In the genomic region with DNA sequence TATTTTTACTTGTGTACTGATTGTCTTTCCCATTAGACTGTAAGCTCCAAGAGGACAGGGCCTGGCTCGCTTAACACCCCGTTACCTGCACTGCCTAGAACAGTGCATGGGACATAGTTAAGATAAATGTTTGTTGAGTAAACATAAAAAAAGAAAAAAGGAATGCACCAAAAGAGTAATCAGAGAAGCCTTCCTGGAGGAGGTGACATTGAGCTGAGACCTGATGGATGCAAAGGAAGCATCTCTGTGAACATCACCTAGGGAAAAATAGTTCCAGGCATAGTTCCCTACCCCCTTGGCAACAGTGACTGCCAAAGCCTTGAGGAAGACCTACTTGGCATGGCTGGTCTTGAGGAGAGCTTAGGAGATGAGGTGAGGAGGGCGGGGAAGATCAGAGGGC, we compare ENCODE assay signal across 24 cellular contexts. TPM values are rescaled to one million over a fixed set of nuclear protein-coding genes. Genes with fewer than 3 reads are reported as not detected.
DNase-seq lines count a peak whose midpoint lies in the region; ATAC-seq, FAIRE-seq and TF ChIP-seq lines count a peak whose summit lies in the region.
"Had no signal": no experiment of that assay in that cellular context is flagged by ENCODE, and none has a peak within 500 bp of the region (broad histone marks: within the 10 kb centered on the region; RNA-seq: fewer than 3 reads in every experiment).

No MANE protein-coding gene starts in this region.

- TF ChIP-seq POLR2A in HepG2 (IDR thresholded peaks at IDR 0.05; ENCODE audit: insufficient read depth in 1 of 2, low read depth in 2 of 2, low read length in 2 of 2) (no peak), right lobe of liver (IDR thresholded peaks at IDR 0.05) (no peak), H1 (IDR thresholded peaks at IDR 0.05; ENCODE audit: control extremely low read depth in 1 of 2, low read depth in 2 of 2, low read length in 2 of 2) (no peak), ovary (IDR thresholded peaks at IDR 0.05) (no peak)

- H3K36me3 Mint-ChIP-seq in IgD-negative memory B cell (peaks cover 2% of the 10 kb centered on the region), type B pancreatic cell (no peaks in the 10 kb centered on the region)
- H3K36me3 Mint-ChIP-seq: naive thymus-derived CD4-positive, alpha-beta T cell had no signal

- H2BK120ac ChIP-seq in H1 (replicated peaks; ENCODE audit: low read depth, low read length) = no peak overlapping the region

- H3K79me1 ChIP-seq in H1 (ENCODE audit: low read depth, low read length) = no peaks in the 10 kb centered on the region; the same call in 1 of the 2 replicates

- 0 out of 2 replicates have a peak overlapping the region, but pooled peaks have one; percentile 24 for H2AK5ac ChIP-seq in H1 (ENCODE audit: low read depth, low read length)

- H3K9ac ChIP-seq in HepG2 (ENCODE audit: insufficient read depth, low read depth, low read length) = no peak overlapping the region
- H3K9ac ChIP-seq in H1 (replicated peaks in 1 of 4; ENCODE audit: extremely low read depth in 1 of 4, low read depth in 3 of 4, low read length in 3 of 4) = no peak overlapping the region
- H3K9ac ChIP-seq: parathyroid adenoma had no signal

- BruUV-seq in HepG2 (replicated peaks; lab: Mats Ljungman, UMichigan) = no TSS peak

- no peaks in the 10 kb centered on the region for H3K36me3 ChIP-seq in HepG2 (replicated peaks in 1 of 2; ENCODE audit: control insufficient read depth in 1 of 2, insufficient read depth in 2 of 2, low read length in 2 of 2)
- no peaks in the 10 kb centered on the region for H3K36me3 ChIP-seq in right lobe of liver
- H3K36me3 ChIP-seq in H1 (ENCODE audit: control insufficient read depth in 2 of 4, insufficient read depth in 4 of 4, low read length in 3 of 4) = no peaks in the 10 kb centered on the region
- H3K36me3 ChIP-seq in psoas muscle (ENCODE audit: insufficient read depth in 1 of 2, low read depth in 1 of 2) = no peaks in the 10 kb centered on the region
- no peaks in the 10 kb centered on the region for H3K36me3 ChIP-seq in ovary
- H3K36me3 ChIP-seq: BLaER1 treated with 17β-estradiol and CSF1 and Interleukin-3, amounts not matched to agents 10 nM and 100 nM; left lung; spleen; upper lobe of right lung had no signal

- DNase-seq in HepG2 (ENCODE audit: low spot score) = no peak
- DNase-seq in right lobe of liver = no peak
- DNase-seq in H1 (ENCODE audit: low read depth in 1 of 2, low spot score in 2 of 2) = no peak
- DNase-seq in type B pancreatic cell (ENCODE audit: extremely low spot score, unreplicated experiment) = no peak
- no peak for DNase-seq in psoas muscle
- DNase-seq in ovary = no peak
- DNase-seq: activated B cell treated with CpG ODN at 0.5 μM for 24 hours; activated CD4-positive, alpha-beta memory T cell treated with anti-CD3 and anti-CD28 coated beads, Interleukin-2, amount 10 ng/mL, durations not matched to agents 7 days and 5 days; activated effector memory CD4-positive, alpha-beta T cell treated with anti-CD3 and anti-CD28 coated beads, Interleukin-2, amount 50 U/mL, for 16 hours; amniotic stem cell; EL; HFFc6; Kasumi-1; left lung; naive thymus-derived CD4-positive, alpha-beta T cell; NCI-H1694; NCI-H524; right cardiac atrium; spleen; upper lobe of right lung had no signal

- no peak overlapping the region for H3K4me3 ChIP-seq in HepG2 (replicated peaks in 1 of 3; ENCODE audit: insufficient read depth in 1 of 3, low read depth in 2 of 3, low read length in 3 of 3)
- H3K4me3 ChIP-seq in right lobe of liver = no peak overlapping the region
- no peak overlapping the region for H3K4me3 ChIP-seq in H1 (ENCODE audit: extremely low read depth in 1 of 4, insufficient read depth in 2 of 4, low read depth in 3 of 4, low read length in 4 of 4)
- no peak overlapping the region for H3K4me3 ChIP-seq in psoas muscle
- H3K4me3 ChIP-seq in ovary = no peak overlapping the region

- no peak overlapping the region for H2BK20ac ChIP-seq in H1 (ENCODE audit: low read length)

- no peak overlapping the region for H3K27ac ChIP-seq in HepG2 (ENCODE audit: extremely low read length, insufficient read depth, low read length)
- H3K27ac ChIP-seq in right lobe of liver = no peak overlapping the region
- H3K27ac ChIP-seq in H1 (ENCODE audit: low read depth, low read length) = no peak overlapping the region
- H3K27ac ChIP-seq in psoas muscle = no peak overlapping the region
- no peak overlapping the region for H3K27ac ChIP-seq in ovary
- H3K27ac ChIP-seq: parathyroid adenoma had no signal

- H3K18ac ChIP-seq in H1 (ENCODE audit: extremely low read depth, low read length) = no peak overlapping the region; the same call in 1 of the 2 replicates

- 62% methylated on average over 3 of the region's 3 CpGs for WGBS in HepG2 (ENCODE audit: low lambda C conversion rate)
- WGBS in right lobe of liver (ENCODE audit: insufficient coverage, low coverage, low lambda C conversion rate, missing lambda C conversion rate) = 89% methylated on average over 3 of the region's 3 CpGs
- 88% methylated on average over 3 of the region's 3 CpGs; no CpG with 5 or more reads in 1 of the 2 experiments for WGBS in H1 (ENCODE audit: extremely low coverage in 1 of 2, insufficient coverage in 1 of 2, insufficient read length in 1 of 2, insufficient replicate concordance in 2 of 2, low coverage in 1 of 2, low lambda C conversion rate in 2 of 2, missing lambda C conversion rate in 1 of 2), 2 experiments
- WGBS in psoas muscle, 3 donors = 97 to 99% (median 97%) methylated on average over 3 of the region's 3 CpGs
- 91 to 96% (median 94%) methylated on average over 3 of the region's 3 CpGs for WGBS in ovary, 3 donors

- H3K79me2 ChIP-seq in HepG2 (ENCODE audit: insufficient read depth, low read length) = no peaks in the 10 kb centered on the region
- no peaks in the 10 kb centered on the region for H3K79me2 ChIP-seq in H1 (ENCODE audit: control insufficient read depth in 1 of 2, insufficient read depth in 2 of 2, low read length in 2 of 2)
- H3K79me2 ChIP-seq: parathyroid adenoma had no signal

- CTCF ChIA-PET in HepG2 (lab: Yijun Ruan, JAX; ENCODE audit: low intra/inter-chr PET ratio, low total read pairs) = no interaction called here
- CTCF ChIA-PET in H1 (lab: Charles Lee; ENCODE audit: partially characterized antibody) = interaction anchor here (1.0 to 5.1 kb wide), 3 partner anchors 12 to 190 kb away, joined by 3 to 34 read pairs (median 4); no protein-coding TSS in a partner anchor

- peaks cover 0 to 1% (median 0%) of the 10 kb centered on the region in 3 donors for H3K9me3 Mint-ChIP-seq in IgD-negative memory B cell
- H3K9me3 Mint-ChIP-seq in type B pancreatic cell = no peaks in the 10 kb centered on the region
- H3K9me3 Mint-ChIP-seq: activated B cell treated with CpG ODN at 0.5 μM for 24 hours; activated CD4-positive, alpha-beta memory T cell treated with anti-CD3 and anti-CD28 coated beads, Interleukin-2, amount 10 ng/mL, durations not matched to agents 7 days and 5 days; HFFc6 had no signal

- H3K4me2 ChIP-seq in HepG2 (ENCODE audit: low read depth, low read length) (no peak overlapping the region), H1 (ENCODE audit: insufficient read depth in 1 of 2, low read depth in 2 of 2, low read length in 2 of 2) (peak overlapping the region in 1 of 2 experiments; percentile 61; a peak in 1 of 4 replicates)

- ATAC-seq in HepG2 (no peak), right lobe of liver (no peak), psoas muscle (no peak)

- H2AFZ ChIP-seq in HepG2 (ENCODE audit: low read length) (no peak overlapping the region), H1 (ENCODE audit: low read length) (no peak overlapping the region)

- no peak overlapping the region for H3K23ac ChIP-seq in H1 (ENCODE audit: insufficient read length)

- H3K9me3 ChIP-seq in HepG2 (ENCODE audit: low read length) (no peaks in the 10 kb centered on the region), right lobe of liver (no peaks in the 10 kb centered on the region), H1 (ENCODE audit: insufficient read depth in 2 of 2, low read depth in 1 of 2, low read length in 1 of 2) (no peaks in the 10 kb centered on the region), psoas muscle (no peaks in the 10 kb centered on the region), ovary (no peaks in the 10 kb centered on the region)
- H3K9me3 ChIP-seq: left lung, spleen, upper lobe of right lung had no signal

- H3K27me3 ChIP-seq in HepG2 (ENCODE audit: control insufficient read depth in 1 of 2, insufficient read depth in 2 of 2, low read length in 2 of 2) (peaks cover 20 to 87% of the 10 kb centered on the region in 2 experiments), right lobe of liver (no peaks in the 10 kb centered on the region), H1 (replicated peaks in 1 of 4; ENCODE audit: control insufficient read depth in 3 of 4, extremely low read depth in 1 of 4, insufficient read depth in 3 of 4, low read length in 3 of 4) (peaks cover 7 to 37% (median 30%) of the 10 kb centered on the region in 4 experiments), psoas muscle (ENCODE audit: insufficient read depth in 3 of 3, low read length in 2 of 3) (peaks cover 0 to 36% (median 12%) of the 10 kb centered on the region in 3 donors), ovary (no peaks in the 10 kb centered on the region)

- H3K4ac ChIP-seq in H1 (replicated peaks; ENCODE audit: insufficient read length, low read depth, low read length) = no peak overlapping the region

- H3K4me1 Mint-ChIP-seq in IgD-negative memory B cell (peaks cover 5 to 24% (median 14%) of the 10 kb centered on the region in 3 donors), type B pancreatic cell (ENCODE audit: unreplicated experiment) (peaks cover 9% of the 10 kb centered on the region)

- H2BK15ac ChIP-seq in H1 (ENCODE audit: low read length) = no peak overlapping the region

- H3K56ac ChIP-seq in H1 (replicated peaks; ENCODE audit: insufficient read length, low read depth, low read length) = no peak overlapping the region

- no peak overlapping the region for H4K8ac ChIP-seq in H1 (ENCODE audit: extremely low read depth, insufficient read depth, low read length)

- H3K27ac Mint-ChIP-seq in IgD-negative memory B cell (peak overlapping the region in 1 of 3 donors; percentile 28), type B pancreatic cell (no peak overlapping the region)
- H3K27ac Mint-ChIP-seq: activated B cell treated with CpG ODN at 0.5 μM for 24 hours; activated CD4-positive, alpha-beta memory T cell treated with anti-CD3 and anti-CD28 coated beads, Interleukin-2, amount 10 ng/mL, durations not matched to agents 7 days and 5 days; HFFc6; naive thymus-derived CD4-positive, alpha-beta T cell had no signal

- TF ChIP-seq EP300 in HepG2 (IDR thresholded peaks at IDR 0.05; ENCODE audit: low read depth in 2 of 2, low read length in 2 of 2) = no peak
- TF ChIP-seq EP300 in HepG2 (CRISPR knock-in tag; IDR thresholded peaks at IDR 0.05; ENCODE audit: borderline replicate concordance) = no peak
- no peak for TF ChIP-seq EP300 in H1 (IDR thresholded peaks at IDR 0.05; ENCODE audit: borderline replicate concordance in 1 of 2, low read depth in 2 of 2, low read length in 2 of 2)
- TF ChIP-seq EP300 in ovary (IDR thresholded peaks at IDR 0.05) = no peak

- intact Hi-C loops in HepG2 (cut with micrococcal nuclease; ENCODE audit: unreplicated experiment) = no loop called here
- intact Hi-C loops in right lobe of liver (cut with DNase I) = no loop called here
- intact Hi-C loops in psoas muscle (cut with DNase I) = no loop called here
- intact Hi-C loops in ovary (cut with DNase I) = no loop called here

- peak overlapping the region; percentile 50; the same call in 1 of the 2 replicates for H2BK12ac ChIP-seq in H1 (ENCODE audit: low read depth, low read length)

- H4K91ac ChIP-seq in H1 (replicated peaks; ENCODE audit: insufficient read length, low read length) = no peak overlapping the region

- H3K4me3 Mint-ChIP-seq in IgD-negative memory B cell = peak overlapping the region in 3 of 4 donors; percentile 48 to 85 (median 76)
- H3K4me3 Mint-ChIP-seq in type B pancreatic cell = peak overlapping the region; percentile 25
- H3K4me3 Mint-ChIP-seq: HFFc6 had no signal

- FAIRE-seq in HepG2 (lab: Jason Lieb, UNC) (no peak), H1 (lab: Jason Lieb, UNC) (no peak)
- FAIRE-seq: GM12891 had no signal

- H4K20me1 ChIP-seq in HepG2 (ENCODE audit: insufficient read depth, low read length) (no peaks in the 10 kb centered on the region), H1 (replicated peaks in 1 of 2; ENCODE audit: control insufficient read depth in 1 of 2, insufficient read depth in 2 of 2, low read length in 2 of 2) (peaks cover 0 to 2% of the 10 kb centered on the region in 2 experiments)
- H4K20me1 ChIP-seq: BLaER1 treated with 17β-estradiol and CSF1 and Interleukin-3, amounts not matched to agents 10 nM and 100 nM had no signal

- TF ChIP-seq RAD21 in HepG2 (CRISPR knock-in tag; IDR thresholded peaks at IDR 0.05) (no peak), H1 (IDR thresholded peaks at IDR 0.05 in 1 of 2, conservative IDR thresholded peaks at IDR 0.05 in 1 of 2; ENCODE audit: low read depth in 2 of 2, low read length in 2 of 2) (no peak)

- H2BK5ac ChIP-seq in H1 (ENCODE audit: low read depth, low read length) = no peak overlapping the region

- TF ChIP-seq CTCF in HepG2 (CRISPR knock-in tag; IDR thresholded peaks at IDR 0.05) = no peak
- TF ChIP-seq CTCF in right lobe of liver (IDR thresholded peaks at IDR 0.05) = no peak
- TF ChIP-seq CTCF in H1 (IDR thresholded peaks at IDR 0.05; ENCODE audit: control extremely low read depth in 1 of 3, insufficient read depth in 1 of 3, low read depth in 1 of 3, low read length in 3 of 3) = no peak
- no peak for TF ChIP-seq CTCF in type B pancreatic cell (conservative IDR thresholded peaks at IDR 0.05)
- TF ChIP-seq CTCF in psoas muscle (IDR thresholded peaks at IDR 0.05) = no peak
- no peak for TF ChIP-seq CTCF in ovary (IDR thresholded peaks at IDR 0.05)

- H4K5ac ChIP-seq in H1 (ENCODE audit: insufficient read length, low read depth, low read length) = no peak overlapping the region

- H3K23me2 ChIP-seq in H1 (ENCODE audit: low read depth, low read length) = peaks cover 11% of the 10 kb centered on the region; the same call in 1 of the 2 replicates

- H3K14ac ChIP-seq in H1 (ENCODE audit: insufficient read length) = no peak overlapping the region

- peaks cover 40% of the 10 kb centered on the region for H3K27me3 Mint-ChIP-seq in IgD-negative memory B cell
- H3K27me3 Mint-ChIP-seq in type B pancreatic cell = peaks cover 57% of the 10 kb centered on the region

- POLR2A ChIA-PET in HepG2 (lab: Yijun Ruan, JAX) = no interaction called here
- POLR2A ChIA-PET in H1 (lab: Charles Lee; ENCODE audit: partially characterized antibody) = interaction anchor here (0.7 to 1.7 kb wide), 3 partner anchors 50 to 245 kb away, joined by 3 to 5 read pairs (median 3); partner anchors contain the start of gene RNU4ATAC

- H3K4me1 ChIP-seq in HepG2 (ENCODE audit: insufficient read depth, low read length) (peaks cover 33% of the 10 kb centered on the region), right lobe of liver (peaks cover 0 to 35% (median 7%) of the 10 kb centered on the region in 4 donors), H1 (replicated peaks in 1 of 4; ENCODE audit: control insufficient read depth in 3 of 4, insufficient read depth in 4 of 4, low read length in 3 of 4) (peaks cover 0 to 3% (median 0%) of the 10 kb centered on the region in 4 experiments; a peak in 1 of 7 replicates), psoas muscle (peaks cover 6% of the 10 kb centered on the region), ovary (ENCODE audit: insufficient read depth) (peaks cover 2% of the 10 kb centered on the region)
- H3K4me1 ChIP-seq: parathyroid adenoma had no signal

- in situ Hi-C loops in HepG2 (cut with HindIII; ENCODE audit: extremely low pct_ligation_motif_present, low pct_unique_long_range_greater_than_20kb) = no loop called here

RNA-seq across cellular contexts. Expression of gene TFCP2L1, which starts 0.9 kb away (rescaled TPM):
- not detected in 2 replicates for total RNA-seq in HepG2 (2016; rRNA removed; fragmentation: Illumina TruSeq; extraction: Trizol)
- not detected in 2 replicates for total RNA-seq in HepG2 (2016; cell fraction: cytosol; rRNA removed; fragmentation: Illumina TruSeq; extraction: Trizol; ENCODE audit: low read depth)
- not detected in 2 replicates for total RNA-seq in HepG2 (2016; cell fraction: insoluble cytoplasmic fraction; rRNA removed; fragmentation: Illumina TruSeq; extraction: Trizol)
- not detected in 2 replicates for total RNA-seq in HepG2 (2016; cell fraction: membrane; rRNA removed; fragmentation: Illumina TruSeq; extraction: Trizol)
- not detected in 2 replicates for total RNA-seq in HepG2 (2016; cell fraction: nucleus; rRNA removed; fragmentation: Illumina TruSeq; extraction: Trizol)
- polyA plus RNA-seq in HepG2 (2011; rRNA removed) = under 0.01 and 0.01 TPM in 2 replicates
- under 0.01 TPM in 2 replicates for polyA plus RNA-seq in HepG2 (2011; cell fraction: cytosol; rRNA removed)
- polyA plus RNA-seq in HepG2 (2011; cell fraction: nucleus; rRNA removed) = 0.02 TPM in 2 replicates
- polyA plus RNA-seq in HepG2 (2012) = not detected in 2 replicates
- polyA plus RNA-seq in HepG2 (2016; cell fraction: cytosol; fragmentation: Illumina TruSeq; extraction: Trizol; ENCODE audit: low read depth) = not detected in 2 replicates
- polyA plus RNA-seq in HepG2 (2016; cell fraction: insoluble cytoplasmic fraction; fragmentation: Illumina TruSeq; extraction: Trizol; ENCODE audit: low read depth) = not detected in 2 replicates
- polyA plus RNA-seq in HepG2 (2016; cell fraction: membrane; fragmentation: Illumina TruSeq; extraction: Trizol; ENCODE audit: low read depth) = not detected in 2 replicates
- not detected in 2 replicates for polyA plus RNA-seq in HepG2 (2016; cell fraction: nucleus; fragmentation: Illumina TruSeq; extraction: Trizol; ENCODE audit: insufficient read depth, low read depth)
- polyA minus RNA-seq in HepG2 (2011; rRNA and poly(A)+ RNA removed; ENCODE audit: low replicate concordance) = 0.49 TPM in 1 of 2 replicates, not detected in the other
- polyA minus RNA-seq in HepG2 (2011; cell fraction: cytosol; rRNA and poly(A)+ RNA removed) = not detected in 2 replicates
- polyA minus RNA-seq in HepG2 (2011; cell fraction: nucleus; rRNA and poly(A)+ RNA removed) = not detected in 2 replicates
- 1 to 10 TPM in 1 of 6 experiments, under 1 TPM in 5; 0.26 to 1.7 (median 0.34) TPM for total RNA-seq in right lobe of liver
- 0.25 TPM for polyA plus RNA-seq in IgD-negative memory B cell
- total RNA-seq in H1 (2021; fragmentation: NEBNext Ultra II Directional; extraction: Animal tissue kit (Norgen Biotek cat#: 25700)) = 3.2 and 3.8 TPM in 2 replicates
- 1.5 and 4.0 TPM in 2 replicates for polyA plus RNA-seq in H1 (2011; rRNA removed)
- 2.2 TPM for polyA plus RNA-seq in H1 (2011; cell fraction: cytosol; rRNA removed)
- polyA plus RNA-seq in H1 (2011; cell fraction: nucleus; rRNA removed) = 3.4 TPM
- 0.93 to 1.4 TPM (median 1.0 TPM) in 4 replicates for polyA plus RNA-seq in H1 (2012, experiment 1 of 2)
- polyA plus RNA-seq in H1 (2012, experiment 2 of 2) = 0.24 TPM
- 1.6 TPM for polyA plus RNA-seq in H1 (2013, experiment 1 of 2)
- polyA plus RNA-seq in H1 (2013, experiment 2 of 2) = 1.5 TPM
- 2.9 and 7.2 TPM in 2 replicates for polyA minus RNA-seq in H1 (2011; rRNA and poly(A)+ RNA removed)
- 1.7 TPM for polyA minus RNA-seq in H1 (2011; cell fraction: cytosol; rRNA and poly(A)+ RNA removed)
- 1.00 TPM for polyA minus RNA-seq in H1 (2011; cell fraction: nucleus; rRNA and poly(A)+ RNA removed)
- total RNA-seq in type B pancreatic cell (ENCODE audit: low replicate concordance) = 3.0 and 4.6 TPM in 2 replicates
- 1 to 10 TPM in 1 of 4 donors, under 1 TPM in 3; 0.17 to 1.8 (median 0.64) TPM for total RNA-seq in psoas muscle
- polyA plus RNA-seq in psoas muscle = 1 to 10 TPM in 1 of 3 donors, under 1 TPM in 2; 0.14 to 1.2 (median 0.53) TPM
- 10 to 100 TPM in 1 of 7 donors, 1 to 10 TPM in 3, under 1 TPM in 2, not detected in 1; 0.13 to 13.8 (median 1.3) TPM for total RNA-seq in ovary
- under 1 TPM; 0.05 to 0.17 TPM for polyA plus RNA-seq in ovary
- polyA plus RNA-seq: naive thymus-derived CD4-positive, alpha-beta T cell had no signal
